6 cellular contexts compared by ENCODE assay signal in genomic region chr10:46810231-46810630, GRCh38.
DNase-seq lines count a peak whose midpoint lies in the region.
"Not testable (repeated sequence)": the region's sequence is repeated elsewhere in the genome, so short reads cannot be mapped to it uniquely, and the experiment has no call there.

No MANE protein-coding gene starts in this region.

- peak overlapping the region; percentile 16 for H3K27ac Mint-ChIP-seq in T-helper 2 cell treated with Interferon-gamma antibody and Interleukin-4, amounts not matched to agents 5 μg/mL and 100 μg/mL, for 36 hours
- peak overlapping the region; percentile 81 for H3K27ac Mint-ChIP-seq in activated T-cell treated with anti-CD3 and anti-CD28 coated beads, Interleukin-2, amount 50 U/mL, for 24 hours
- peak overlapping the region; percentile 91 for H3K27ac Mint-ChIP-seq in activated T-helper 2 cell treated with anti-CD3 and anti-CD28 coated beads, Interferon-gamma antibody, Interleukin-2, Interleukin-4, amounts not matched to agents 10 μg/mL and 5 μg/mL and 100 μg/mL, durations not matched to agents 14 hours and 24 hours and 36 hours
- H3K27ac Mint-ChIP-seq in activated naive CD8-positive, alpha-beta T cell treated with anti-CD3 and anti-CD28 coated beads for 36 hours, result peak overlapping the region; percentile 55

- H3K27me3 Mint-ChIP-seq in T-helper 2 cell treated with Interferon-gamma antibody and Interleukin-4, amounts not matched to agents 5 μg/mL and 100 μg/mL, for 36 hours (ENCODE audit: low read depth); activated T-cell treated with anti-CD3 and anti-CD28 coated beads, Interleukin-2, amount 50 U/mL, for 24 hours; activated T-helper 2 cell treated with anti-CD3 and anti-CD28 coated beads, Interferon-gamma antibody, Interleukin-2, Interleukin-4, amounts not matched to agents 10 μg/mL and 5 μg/mL and 100 μg/mL, durations not matched to agents 14 hours and 24 hours and 36 hours (ENCODE audit: low read depth); activated naive CD8-positive, alpha-beta T cell treated with anti-CD3 and anti-CD28 coated beads for 36 hours: not testable (repeated sequence)

- H3K4me3 Mint-ChIP-seq in T-helper 2 cell treated with Interferon-gamma antibody and Interleukin-4, amounts not matched to agents 5 μg/mL and 100 μg/mL, for 36 hours, result peak overlapping the region; percentile 53
- H3K4me3 Mint-ChIP-seq in activated T-cell treated with anti-CD3 and anti-CD28 coated beads, Interleukin-2, amount 50 U/mL, for 24 hours, result peak overlapping the region; percentile 21
- peak overlapping the region; percentile 64 for H3K4me3 Mint-ChIP-seq in activated T-helper 2 cell treated with anti-CD3 and anti-CD28 coated beads, Interferon-gamma antibody, Interleukin-2, Interleukin-4, amounts not matched to agents 10 μg/mL and 5 μg/mL and 100 μg/mL, durations not matched to agents 14 hours and 24 hours and 36 hours (ENCODE audit: low read depth)
- not testable (repeated sequence) for H3K4me3 Mint-ChIP-seq in activated naive CD8-positive, alpha-beta T cell treated with anti-CD3 and anti-CD28 coated beads for 36 hours

- H3K4me1 Mint-ChIP-seq in T-helper 2 cell treated with Interferon-gamma antibody and Interleukin-4, amounts not matched to agents 5 μg/mL and 100 μg/mL, for 36 hours (ENCODE audit: low read depth), result peaks cover 22% of the 10 kb centered on the region
- H3K4me1 Mint-ChIP-seq in activated T-cell treated with anti-CD3 and anti-CD28 coated beads, Interleukin-2, amount 50 U/mL, for 24 hours (ENCODE audit: low read depth), result peaks cover 17% of the 10 kb centered on the region
- H3K4me1 Mint-ChIP-seq in activated T-helper 2 cell treated with anti-CD3 and anti-CD28 coated beads, Interferon-gamma antibody, Interleukin-2, Interleukin-4, amounts not matched to agents 10 μg/mL and 5 μg/mL and 100 μg/mL, durations not matched to agents 14 hours and 24 hours and 36 hours (ENCODE audit: low read depth), result peaks cover 31% of the 10 kb centered on the region
- H3K4me1 Mint-ChIP-seq in activated naive CD8-positive, alpha-beta T cell treated with anti-CD3 and anti-CD28 coated beads for 36 hours, result peaks cover 11% of the 10 kb centered on the region

- not testable (repeated sequence) for H3K9me3 Mint-ChIP-seq in T-helper 2 cell treated with Interferon-gamma antibody and Interleukin-4, amounts not matched to agents 5 μg/mL and 100 μg/mL, for 36 hours; activated T-cell treated with anti-CD3 and anti-CD28 coated beads, Interleukin-2, amount 50 U/mL, for 24 hours; activated T-helper 2 cell treated with anti-CD3 and anti-CD28 coated beads, Interferon-gamma antibody, Interleukin-2, Interleukin-4, amounts not matched to agents 10 μg/mL and 5 μg/mL and 100 μg/mL, durations not matched to agents 14 hours and 24 hours and 36 hours; activated naive CD8-positive, alpha-beta T cell treated with anti-CD3 and anti-CD28 coated beads for 36 hours

- intact Hi-C loops in activated T-helper 2 cell treated with anti-CD3 and anti-CD28 coated beads, Interferon-gamma antibody, Interleukin-2, Interleukin-4, amounts not matched to agents 10 μg/mL and 5 μg/mL and 100 μg/mL, durations not matched to agents 14 hours and 24 hours and 36 hours (cut with micrococcal nuclease), result not testable (repeated sequence)

- peaks cover 12% of the 10 kb centered on the region for H3K36me3 Mint-ChIP-seq in T-helper 2 cell treated with Interferon-gamma antibody and Interleukin-4, amounts not matched to agents 5 μg/mL and 100 μg/mL, for 36 hours (ENCODE audit: low read depth)
- H3K36me3 Mint-ChIP-seq in activated T-cell treated with anti-CD3 and anti-CD28 coated beads, Interleukin-2, amount 50 U/mL, for 24 hours (ENCODE audit: low read depth), result peaks cover 14% of the 10 kb centered on the region
- H3K36me3 Mint-ChIP-seq in activated T-helper 2 cell treated with anti-CD3 and anti-CD28 coated beads, Interferon-gamma antibody, Interleukin-2, Interleukin-4, amounts not matched to agents 10 μg/mL and 5 μg/mL and 100 μg/mL, durations not matched to agents 14 hours and 24 hours and 36 hours (ENCODE audit: low read depth), result peaks cover 25% of the 10 kb centered on the region
- not testable (repeated sequence) for H3K36me3 Mint-ChIP-seq in activated naive CD8-positive, alpha-beta T cell treated with anti-CD3 and anti-CD28 coated beads for 36 hours

- DNase-seq in T-helper 2 cell treated with Interferon-gamma antibody and Interleukin-4, amounts not matched to agents 5 μg/mL and 100 μg/mL, for 36 hours (ENCODE audit: low spot score); activated T-cell treated with anti-CD3 and anti-CD28 coated beads, Interleukin-2, amount 50 U/mL, for 24 hours; activated T-helper 2 cell treated with anti-CD3 and anti-CD28 coated beads, Interferon-gamma antibody, Interleukin-2, Interleukin-4, amounts not matched to agents 10 μg/mL and 5 μg/mL and 100 μg/mL, durations not matched to agents 14 hours and 24 hours and 36 hours (ENCODE audit: low spot score): not testable (repeated sequence)
- peak; percentile 17 for DNase-seq in activated CD4-positive, alpha-beta T cell treated with anti-CD3 and anti-CD28 coated beads for 48 hours
- peak; percentile 10 for DNase-seq in activated naive CD8-positive, alpha-beta T cell treated with anti-CD3 and anti-CD28 coated beads for 36 hours
- peak; percentile 26 for DNase-seq in stimulated activated CD4-positive, alpha-beta T cell treated with anti-CD3 and anti-CD28 coated beads, Interleukin-15, amount 100 ng/mL, for 24 hours

Comparison
In these comparisons a context has a peak if more than half of its experiments do, and no peak if none do; other contexts are left out.
1. H3K27ac Mint-ChIP-seq: peak in every context shown above with its lines; median percentile 91 in activated T-helper 2 cell treated with anti-CD3 and anti-CD28 coated beads, Interferon-gamma antibody, Interleukin-2, Interleukin-4, amounts not matched to agents 10 μg/mL and 5 μg/mL and 100 μg/mL, durations not matched to agents 14 hours and 24 hours and 36 hours; 81 in activated T-cell treated with anti-CD3 and anti-CD28 coated beads, Interleukin-2, amount 50 U/mL, for 24 hours; 55 in activated naive CD8-positive, alpha-beta T cell treated with anti-CD3 and anti-CD28 coated beads for 36 hours; 16 in T-helper 2 cell treated with Interferon-gamma antibody and Interleukin-4, amounts not matched to agents 5 μg/mL and 100 μg/mL, for 36 hours.